ENCODE assay signal across 8 cellular contexts in the genomic region with DNA sequence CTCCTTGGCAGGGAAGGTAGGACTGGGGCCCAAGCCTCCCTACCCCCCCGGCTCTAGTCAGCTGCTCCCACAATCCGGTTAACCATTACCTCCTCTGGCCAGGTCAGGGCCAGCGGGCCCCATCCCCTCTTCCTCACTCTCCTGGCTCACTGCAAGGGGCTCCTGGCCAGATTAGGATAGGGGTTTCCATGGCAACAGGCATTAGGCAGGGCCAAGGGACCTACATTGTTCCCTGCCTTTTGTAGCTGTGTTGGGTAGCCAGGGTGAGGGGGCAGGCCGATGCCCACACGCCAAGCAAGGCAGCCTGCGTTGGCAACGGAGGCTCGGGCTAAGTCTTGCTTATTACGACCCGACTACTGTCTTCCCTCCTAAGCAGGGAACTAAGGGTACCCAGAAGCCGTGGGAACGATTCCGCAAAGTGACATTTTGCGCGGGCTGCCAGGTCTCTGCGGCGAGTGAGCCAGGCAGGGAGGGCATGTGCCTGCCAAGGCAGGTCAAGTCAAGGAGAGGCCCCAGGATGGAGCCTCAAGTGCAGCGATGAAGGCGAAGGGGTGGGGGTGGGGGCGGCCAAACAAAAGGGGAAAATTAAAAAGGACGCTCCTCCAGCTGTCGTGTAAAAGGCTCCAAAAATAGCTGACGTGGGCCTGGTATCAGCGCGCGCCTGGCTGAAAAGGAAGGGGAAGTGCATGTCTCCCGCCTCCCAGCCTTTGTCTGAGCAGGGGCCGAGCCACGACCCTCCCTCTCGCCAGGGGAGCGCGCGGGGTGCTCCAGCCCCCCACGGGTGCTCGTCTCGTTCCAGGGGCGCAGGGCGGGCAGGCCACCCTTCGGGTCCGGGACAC. TPM values are rescaled to one million over a fixed set of nuclear protein-coding genes. Genes with fewer than 3 reads are reported as not detected.
DNase-seq lines count a peak whose midpoint lies in the region; ATAC-seq and TF ChIP-seq lines count a peak whose summit lies in the region.

No MANE protein-coding gene starts in this region.

- no peaks in the 10 kb centered on the region for H3K27me3 ChIP-seq in RWPE2 (ENCODE audit: insufficient read depth, poor library complexity, severe bottlenecking)

- H3K36me3 ChIP-seq in RWPE2 (ENCODE audit: low read depth), result no peaks in the 10 kb centered on the region

- H3K9me3 ChIP-seq in RWPE2 (ENCODE audit: severe bottlenecking), result no peaks in the 10 kb centered on the region

- peak overlapping the region; percentile 74 for H3K4me3 ChIP-seq in RWPE2 (ENCODE audit: severe bottlenecking)

- no peak for TF ChIP-seq CTCF in RWPE2 (IDR thresholded peaks at IDR 0.05; ENCODE audit: poor library complexity, severe bottlenecking)

- in situ Hi-C loops in G401 (cut with HindIII; ENCODE audit: low sequenced_read_pairs), result no loop called here

- H3K27ac ChIP-seq in RWPE2 (ENCODE audit: poor library complexity, severe bottlenecking), result peak overlapping the region; percentile 15

- peaks cover 18% of the 10 kb centered on the region for H3K4me1 ChIP-seq in RWPE2 (ENCODE audit: insufficient read depth, poor library complexity, severe bottlenecking)

- DNase-seq in G401 (ENCODE audit: low spot score), result peak; percentile 85
- DNase-seq in RWPE2 (ENCODE audit: low spot score), result no peak
- peak; percentile 83 for DNase-seq in cerebellar cortex (ENCODE audit: low spot score)
- peak; percentile 74 for DNase-seq in kidney tubule cell (ENCODE audit: low spot score)
- peak; percentile 52 to 54 for DNase-seq in stimulated activated CD4-positive, alpha-beta T cell treated with anti-CD3 and anti-CD28 coated beads, Interleukin-2, amount 100 ng/mL, for 24 hours

- ATAC-seq in HG03039 (IDR thresholded peaks at IDR 0.05; ENCODE audit: unreplicated experiment) (peak; percentile 1), RWPE2 (ENCODE audit: low read depth) (no peak), GM18517 (IDR thresholded peaks at IDR 0.05; ENCODE audit: unreplicated experiment) (no peak)
- no peak for ATAC-seq in activated CD4-positive, CD25-positive, alpha-beta regulatory T cell treated with anti-CD3 and anti-CD28 coated beads, Interleukin-2, amount 50 U/mL, for 24 hours

RNA-seq across cellular contexts. Expression of a gene that starts 0.9 kb away (rescaled TPM):
- 46.2 and 52.9 TPM in 2 replicates for total RNA-seq in G401 (2014; rRNA removed; shearing (Covaris generic))
